7 cellular contexts compared by ENCODE assay signal in genomic region chr1:181711858-181712257, GRCh38.
"Had no signal": no experiment of that assay in that cellular context is flagged by ENCODE, and none has a peak within 500 bp of the region (broad histone marks: within the 10 kb centered on the region; RNA-seq: fewer than 3 reads in every experiment).

No MANE protein-coding gene starts in this region.

- H3K27ac Mint-ChIP-seq: HFFc6 had no signal

- ATAC-seq: HCT116 had no signal

- H3K4me3 Mint-ChIP-seq: HFFc6 had no signal

- H3K9me3 ChIP-seq: HAP-1 had no signal

- H3K4me1 ChIP-seq: HAP-1 had no signal

- H3K4me3 ChIP-seq: GM23248, HAP-1 had no signal

- DNase-seq: GM23248, GOT3, H7, HFFc6, IMR-90 had no signal

- H3K27ac ChIP-seq: GM23248 had no signal

- H3K36me3 ChIP-seq: HAP-1 had no signal
